In genomic region chr11:2777871-2778629, GRCh38 we compare ENCODE assay signal across 9 cellular contexts.
DNase-seq lines count a peak whose midpoint lies in the region; ATAC-seq, FAIRE-seq and TF ChIP-seq lines count a peak whose summit lies in the region.
"Had no signal": no experiment of that assay in that cellular context is flagged by ENCODE, and none has a peak within 500 bp of the region (broad histone marks: within the 10 kb centered on the region; RNA-seq: fewer than 3 reads in every experiment).

No MANE protein-coding gene starts in this region.

- no peak for TF ChIP-seq EP300 in A549 (IDR thresholded peaks at IDR 0.05)

- H3K36me3 ChIP-seq in mucosa of descending colon (ENCODE audit: low read depth) = no peaks in the 10 kb centered on the region

- no peak for TF ChIP-seq RAD21 in A549 (conservative IDR thresholded peaks at IDR 0.05 in 1 of 2, IDR thresholded peaks at IDR 0.05 in 1 of 2)

- TF ChIP-seq POLR2A in A549 (IDR thresholded peaks at IDR 0.05; ENCODE audit: low read length) = no peak

- H3K4me3 ChIP-seq in A549 (no peak overlapping the region), mucosa of descending colon (no peak overlapping the region)

- DNase-seq in A549 (ENCODE audit: low read depth in 1 of 2, low spot score in 1 of 2) (no peak), NCI-H1105 treated with DMSO at 0.1 percent for 48 hours (lab: John Stamatoyannopoulos, UW) (peak; percentile 91), cerebellar cortex (ENCODE audit: low spot score) (peak; percentile 1), mucosa of descending colon (peak in 2 of 3 donors; percentile 35 to 53), NCI-H446 treated with DMSO at 0.1 percent for 48 hours (lab: John Stamatoyannopoulos, UW) (no peak), dedifferentiated amniotic fluid mesenchymal stem cell (ENCODE audit: extremely low spot score) (no peak)

- CTCF ChIA-PET in A549 (lab: Yijun Ruan, JAX) = interaction anchor here (1.0 to 1.2 kb wide), 3 partner anchors 30 to 246 kb away, joined by 3 read pairs; no protein-coding TSS in a partner anchor

- H3K27ac ChIP-seq in A549 = peak overlapping the region; percentile 65 to 68; a peak in 4 of 6 replicates

- no peak for FAIRE-seq in A549 (lab: Jason Lieb, UNC)

- no peaks in the 10 kb centered on the region for H3K9me3 ChIP-seq in A549
- no peaks in the 10 kb centered on the region for H3K9me3 ChIP-seq in mucosa of descending colon

- POLR2A ChIA-PET in A549 (lab: Yijun Ruan, JAX) = interaction anchor here (0.5 kb wide), 1 partner anchor 401 kb away, joined by 3 read pairs; the partner anchor contains the start of gene CD81

- ATAC-seq in A549 = peak in 1 of 2 experiments; percentile 7; a peak in 3 of 6 replicates
- ATAC-seq in mucosa of descending colon = no peak
- ATAC-seq in HG02610 (IDR thresholded peaks at IDR 0.05; ENCODE audit: unreplicated experiment) = no peak
- ATAC-seq in GM21619 (IDR thresholded peaks at IDR 0.05; ENCODE audit: unreplicated experiment) = no peak
- ATAC-seq: T-cell had no signal

- H3K4me1 ChIP-seq in A549 (peaks cover 31% of the 10 kb centered on the region), mucosa of descending colon (ENCODE audit: low read depth) (peaks cover 12% of the 10 kb centered on the region)

- WGBS in A549 (ENCODE audit: missing lambda C conversion rate) = 93% methylated on average over 19 of the region's 27 CpGs

- intact Hi-C loops in mucosa of descending colon (cut with DNase I, micrococcal nuclease) = no loop called here

- peak overlapping the region; percentile 51 for H3K4me2 ChIP-seq in A549

- TF ChIP-seq CTCF in A549 (IDR thresholded peaks at IDR 0.05) = no peak
- TF ChIP-seq CTCF in mucosa of descending colon (IDR thresholded peaks at IDR 0.05) = no peak

TF ChIP-seq in A549, 52 proteins besides CTCF, POLR2A, EP300 and RAD21:
- no peak for TF ChIP-seq HOXA7 (CRISPR knock-in tag; IDR thresholded peaks at IDR 0.05)
- TF ChIP-seq RFX5 (IDR thresholded peaks at IDR 0.05) = no peak
- TF ChIP-seq NPAS2 (CRISPR knock-in tag; IDR thresholded peaks at IDR 0.05; ENCODE audit: borderline replicate concordance) = no peak
- no peak for TF ChIP-seq POLR2AphosphoS2 (conservative IDR thresholded peaks at IDR 0.05; ENCODE audit: low read length)
- no peak for TF ChIP-seq ZC3H11A (IDR thresholded peaks at IDR 0.05)

Comparison
In these comparisons a context has a peak if more than half of its experiments do, and no peak if none do; other contexts are left out.
1. DNase-seq: peak in NCI-H1105 treated with DMSO at 0.1 percent for 48 hours (single experiment), cerebellar cortex (single experiment) and mucosa of descending colon (2 of 3); none in A549 (0 of 2), NCI-H446 treated with DMSO at 0.1 percent for 48 hours (single experiment) and dedifferentiated amniotic fluid mesenchymal stem cell (single experiment).